12 cellular contexts compared by ENCODE assay signal in genomic region chr21:41622831-41623548, GRCh38.
DNase-seq lines count a peak whose midpoint lies in the region; ATAC-seq lines count a peak whose summit lies in the region.
"Had no signal": no experiment of that assay in that cellular context is flagged by ENCODE, and none has a peak within 500 bp of the region (broad histone marks: within the 10 kb centered on the region; RNA-seq: fewer than 3 reads in every experiment).

No MANE protein-coding gene starts in this region.

- peaks cover 11% of the 10 kb centered on the region for H3K27me3 Mint-ChIP-seq in activated CD4-positive, alpha-beta T cell treated with anti-CD3 and anti-CD28 coated beads, Interleukin-2, amount 10 ng/mL, durations not matched to agents 24 days and 14 days

- peak; percentile 58 for DNase-seq in activated CD4-positive, alpha-beta T cell treated with anti-CD3 and anti-CD28 coated beads, Interleukin-2, amount 10 ng/mL, durations not matched to agents 24 days and 14 days
- DNase-seq in activated CD4-positive, alpha-beta T cell treated with anti-CD3 and anti-CD28 coated beads for 4 hours: no peak
- DNase-seq in M059J (ENCODE audit: low read depth) (peak; percentile 81), dermis microvascular lymphatic vessel endothelial cell (ENCODE audit: low read depth in 2 of 2) (peak; percentile 23 to 48), HCEC 1CT (no peak)
- DNase-seq in stimulated activated CD4-positive, alpha-beta T cell treated with anti-CD3 and anti-CD28 coated beads, Interleukin-2, amount 100 ng/mL, for 24 hours: peak; percentile 21 to 42
- DNase-seq: caudate nucleus, DMS53, NCI-H1694 treated with DMSO at 0.1 percent for 48 hours, NCI-H82 had no signal

- ATAC-seq in HG02642 (IDR thresholded peaks at IDR 0.05; ENCODE audit: poor library complexity, unreplicated experiment) (no peak), HG03175 (IDR thresholded peaks at IDR 0.05; ENCODE audit: unreplicated experiment) (no peak)

- no peak overlapping the region for H3K4me3 Mint-ChIP-seq in activated CD4-positive, alpha-beta T cell treated with anti-CD3 and anti-CD28 coated beads, Interleukin-2, amount 10 ng/mL, durations not matched to agents 24 days and 14 days

- peak overlapping the region; percentile 48 for H3K27ac Mint-ChIP-seq in activated CD4-positive, alpha-beta T cell treated with anti-CD3 and anti-CD28 coated beads, Interleukin-2, amount 10 ng/mL, durations not matched to agents 24 days and 14 days

- H3K9me3 Mint-ChIP-seq in activated CD4-positive, alpha-beta T cell treated with anti-CD3 and anti-CD28 coated beads, Interleukin-2, amount 10 ng/mL, durations not matched to agents 24 days and 14 days: no peaks in the 10 kb centered on the region

- intact Hi-C loops in activated CD4-positive, alpha-beta T cell treated with anti-CD3 and anti-CD28 coated beads, Interleukin-2, amount 10 ng/mL, durations not matched to agents 24 days and 14 days (cut with micrococcal nuclease): no loop called here

- no peaks in the 10 kb centered on the region for H3K4me1 Mint-ChIP-seq in activated CD4-positive, alpha-beta T cell treated with anti-CD3 and anti-CD28 coated beads, Interleukin-2, amount 10 ng/mL, durations not matched to agents 24 days and 14 days

- no peaks in the 10 kb centered on the region for H3K36me3 Mint-ChIP-seq in activated CD4-positive, alpha-beta T cell treated with anti-CD3 and anti-CD28 coated beads, Interleukin-2, amount 10 ng/mL, durations not matched to agents 24 days and 14 days (ENCODE audit: low read depth)

Comparison
In these comparisons a context has a peak if more than half of its experiments do, and no peak if none do; other contexts are left out.
1. DNase-seq: peak in activated CD4-positive, alpha-beta T cell treated with anti-CD3 and anti-CD28 coated beads, Interleukin-2, amount 10 ng/mL, durations not matched to agents 24 days and 14 days (single experiment), M059J (single experiment), dermis microvascular lymphatic vessel endothelial cell (2 of 2) and stimulated activated CD4-positive, alpha-beta T cell treated with anti-CD3 and anti-CD28 coated beads, Interleukin-2, amount 100 ng/mL, for 24 hours (2 of 2); none in activated CD4-positive, alpha-beta T cell treated with anti-CD3 and anti-CD28 coated beads for 4 hours (0 of 2) and HCEC 1CT (single experiment).